In genomic region chr1:190752131-190752530, GRCh38 we compare ENCODE assay signal across 26 cellular contexts.
"Had no signal": no experiment of that assay in that cellular context is flagged by ENCODE, and none has a peak within 500 bp of the region (broad histone marks: within the 10 kb centered on the region; RNA-seq: fewer than 3 reads in every experiment).

No MANE protein-coding gene starts in this region.

- FAIRE-seq: endometrium, islet of Langerhans, keratinocyte had no signal

- H3K4me3 ChIP-seq: coronary artery, esophagus squamous epithelium, gastrocnemius medialis, heart right ventricle, left lung, lower lobe of right lung, mucosa of descending colon had no signal

- H3K9me3 ChIP-seq: esophagus squamous epithelium, gastrocnemius medialis, heart right ventricle, left lung, lower lobe of right lung, mucosa of descending colon had no signal

- H3K4me1 ChIP-seq: esophagus squamous epithelium, gastrocnemius medialis, heart right ventricle, left lung, lower lobe of right lung had no signal

- H3K27me3 ChIP-seq: esophagus squamous epithelium, gastrocnemius medialis, heart right ventricle, left lung had no signal

- ATAC-seq: effector memory CD8-positive, alpha-beta T cell; esophagus mucosa; gastrocnemius medialis; heart right ventricle; left cardiac atrium; left lung; left ventricle myocardium superior; lower lobe of right lung; mucosa of descending colon; naive thymus-derived CD8-positive, alpha-beta T cell had no signal

- DNase-seq: effector CD8-positive, alpha-beta T cell; effector memory CD8-positive, alpha-beta T cell; endodermal cell; erythroblast; esophagus squamous epithelium; foreskin fibroblast; foreskin melanocyte; gastrocnemius medialis; glutamatergic neuron; head of caudate nucleus; heart right ventricle; hippocampal formation; left cardiac atrium; left lung; left ventricle myocardium superior; lower lobe of right lung; mesenchymal stem cell; mucosa of descending colon; naive B cell; naive thymus-derived CD8-positive, alpha-beta T cell had no signal

- H3K27ac ChIP-seq: coronary artery, epithelial cell of prostate, esophagus squamous epithelium, gastrocnemius medialis, heart right ventricle, left lung, lower lobe of right lung had no signal

- H3K36me3 ChIP-seq: esophagus squamous epithelium, gastrocnemius medialis, heart right ventricle, left lung, lower lobe of right lung had no signal
